17 cellular contexts compared by ENCODE assay signal in genomic region chr3:168863561-168863960, GRCh38.
A peak's percentile ranks its signal among the peaks of the same experiment; 100 is the strongest.
DNase-seq lines count a peak whose midpoint lies in the region; ATAC-seq, FAIRE-seq and TF ChIP-seq lines count a peak whose summit lies in the region.
"Had no signal": no experiment of that assay in that cellular context is flagged by ENCODE, and none has a peak within 500 bp of the region (broad histone marks: within the 10 kb centered on the region; RNA-seq: fewer than 3 reads in every experiment).

No MANE protein-coding gene starts in this region.

- H3K27me3 ChIP-seq in astrocyte (ENCODE audit: insufficient read depth, low read length) (no peaks in the 10 kb centered on the region), kidney epithelial cell (ENCODE audit: control insufficient read depth, insufficient read depth, low read length) (no peaks in the 10 kb centered on the region)
- H3K27me3 ChIP-seq: BLaER1 had no signal

- no peaks in the 10 kb centered on the region for H3K79me2 ChIP-seq in astrocyte (ENCODE audit: insufficient read depth, low read length)

- no peaks in the 10 kb centered on the region for H3K9me3 ChIP-seq in astrocyte (ENCODE audit: insufficient read depth, low read depth, low read length)
- H3K9me3 ChIP-seq: BLaER1, Caco-2 had no signal

- DNase-seq in ACHN: peak; percentile 68
- peak; percentile 22 for DNase-seq in astrocyte (ENCODE audit: low read depth)
- peak; percentile 80 for DNase-seq in kidney epithelial cell (ENCODE audit: low read depth)
- DNase-seq in DMS79 (lab: John Stamatoyannopoulos, UW): no peak
- no peak for DNase-seq in Right ventricle myocardium superior
- no peak for DNase-seq in activated CD4-positive, alpha-beta memory T cell treated with anti-CD3 and anti-CD28 coated beads, Interleukin-2, amount 10 ng/mL, durations not matched to agents 7 days and 5 days
- no peak for DNase-seq in cerebellum (ENCODE audit: low spot score)
- DNase-seq: AML-193; Caco-2; CD8-positive, alpha-beta memory T cell; DMS53; HCEC 1CT; HFFc6 had no signal

- no peak for ATAC-seq in Right ventricle myocardium superior (ENCODE audit: poor library complexity)

- no peak overlapping the region for H3K27ac ChIP-seq in astrocyte (ENCODE audit: low read depth, low read length)
- H3K27ac ChIP-seq: 22Rv1, BLaER1, HL-60 had no signal

- H3K4me1 ChIP-seq in astrocyte (ENCODE audit: insufficient read depth, low read length): no peaks in the 10 kb centered on the region

- no peaks in the 10 kb centered on the region for H4K20me1 ChIP-seq in astrocyte (ENCODE audit: insufficient read depth, low read length)
- H4K20me1 ChIP-seq: BLaER1 had no signal

- H2AFZ ChIP-seq in astrocyte (ENCODE audit: low read depth, low read length): no peak overlapping the region

- POLR2A ChIA-PET in activated CD4-positive, alpha-beta memory T cell treated with anti-CD3 and anti-CD28 coated beads, Interleukin-2, amount 10 ng/mL, durations not matched to agents 7 days and 5 days (lab: Charles Lee): no interaction called here

- H3K36me3 Mint-ChIP-seq in astrocyte (ENCODE audit: low read depth, unreplicated experiment): no peaks in the 10 kb centered on the region
- H3K36me3 Mint-ChIP-seq in nephron (ENCODE audit: low read depth): no peaks in the 10 kb centered on the region
- H3K36me3 Mint-ChIP-seq in activated CD4-positive, alpha-beta memory T cell treated with anti-CD3 and anti-CD28 coated beads, Interleukin-2, amount 10 ng/mL, durations not matched to agents 7 days and 5 days (ENCODE audit: low read depth): no peaks in the 10 kb centered on the region
- H3K36me3 Mint-ChIP-seq: CD8-positive, alpha-beta memory T cell had no signal

- intact Hi-C loops in Right ventricle myocardium superior (cut with DNase I): no loop called here

- TF ChIP-seq CTCF in astrocyte (IDR thresholded peaks at IDR 0.05; ENCODE audit: insufficient read depth, low read depth, low read length) (no peak), kidney epithelial cell (IDR thresholded peaks at IDR 0.05; ENCODE audit: insufficient read depth, low read length, poor library complexity, severe bottlenecking) (no peak), nephron (IDR thresholded peaks at IDR 0.05; ENCODE audit: unreplicated experiment in 3 of 3) (no peak)

- no peak for FAIRE-seq in astrocyte (lab: Jason Lieb, UNC)

- no peak overlapping the region for H3K4me3 ChIP-seq in astrocyte (ENCODE audit: insufficient read depth, low read depth, low read length)
- H3K4me3 ChIP-seq in kidney epithelial cell (ENCODE audit: low read depth, low read length): no peak overlapping the region
- H3K4me3 ChIP-seq: BLaER1 had no signal

- no peak overlapping the region for H3K4me2 ChIP-seq in astrocyte (ENCODE audit: low read length)

- no peaks in the 10 kb centered on the region for H3K4me1 Mint-ChIP-seq in astrocyte (ENCODE audit: low read depth, unreplicated experiment)
- peaks cover 35% of the 10 kb centered on the region for H3K4me1 Mint-ChIP-seq in nephron
- H3K4me1 Mint-ChIP-seq in activated CD4-positive, alpha-beta memory T cell treated with anti-CD3 and anti-CD28 coated beads, Interleukin-2, amount 10 ng/mL, durations not matched to agents 7 days and 5 days: no peaks in the 10 kb centered on the region
- H3K4me1 Mint-ChIP-seq: CD8-positive, alpha-beta memory T cell had no signal

- CTCF ChIA-PET in activated CD4-positive, alpha-beta memory T cell treated with anti-CD3 and anti-CD28 coated beads, Interleukin-2, amount 10 ng/mL, durations not matched to agents 7 days and 5 days (lab: Charles Lee): no interaction called here

- no peak overlapping the region for H3K9ac ChIP-seq in astrocyte (ENCODE audit: low read length)
- H3K9ac ChIP-seq: BLaER1 had no signal

- in situ Hi-C loops in ACHN (cut with HindIII; ENCODE audit: low pct_ligation_motif_present, low pct_unique_long_range_greater_than_20kb, low sequenced_read_pairs): no loop called here

- no peaks in the 10 kb centered on the region for H3K27me3 Mint-ChIP-seq in astrocyte (ENCODE audit: low read depth, unreplicated experiment)
- H3K27me3 Mint-ChIP-seq in nephron (ENCODE audit: low read depth): peaks cover 3% of the 10 kb centered on the region
- no peaks in the 10 kb centered on the region for H3K27me3 Mint-ChIP-seq in activated CD4-positive, alpha-beta memory T cell treated with anti-CD3 and anti-CD28 coated beads, Interleukin-2, amount 10 ng/mL, durations not matched to agents 7 days and 5 days
- H3K27me3 Mint-ChIP-seq: CD8-positive, alpha-beta memory T cell had no signal

- H3K4me3 Mint-ChIP-seq in astrocyte (ENCODE audit: unreplicated experiment): no peak overlapping the region
- H3K4me3 Mint-ChIP-seq in nephron: no peak overlapping the region
- no peak overlapping the region for H3K4me3 Mint-ChIP-seq in activated CD4-positive, alpha-beta memory T cell treated with anti-CD3 and anti-CD28 coated beads, Interleukin-2, amount 10 ng/mL, durations not matched to agents 7 days and 5 days
- H3K4me3 Mint-ChIP-seq: CD8-positive, alpha-beta memory T cell; HFFc6 had no signal

- no peak overlapping the region for H3K27ac Mint-ChIP-seq in astrocyte (ENCODE audit: unreplicated experiment)
- H3K27ac Mint-ChIP-seq in nephron: peak overlapping the region; percentile 86 to 96 (median 92)
- no peak overlapping the region for H3K27ac Mint-ChIP-seq in activated CD4-positive, alpha-beta memory T cell treated with anti-CD3 and anti-CD28 coated beads, Interleukin-2, amount 10 ng/mL, durations not matched to agents 7 days and 5 days
- H3K27ac Mint-ChIP-seq: CD8-positive, alpha-beta memory T cell; HFFc6 had no signal

- H3K36me3 ChIP-seq in astrocyte (ENCODE audit: insufficient read depth, low read length) (no peaks in the 10 kb centered on the region), kidney epithelial cell (ENCODE audit: control insufficient read depth, insufficient read depth, low read length) (no peaks in the 10 kb centered on the region)
- H3K36me3 ChIP-seq: BLaER1 had no signal

- H3K9me3 Mint-ChIP-seq in astrocyte (ENCODE audit: unreplicated experiment) (no peaks in the 10 kb centered on the region), nephron (no peaks in the 10 kb centered on the region)
- no peaks in the 10 kb centered on the region for H3K9me3 Mint-ChIP-seq in activated CD4-positive, alpha-beta memory T cell treated with anti-CD3 and anti-CD28 coated beads, Interleukin-2, amount 10 ng/mL, durations not matched to agents 7 days and 5 days
- H3K9me3 Mint-ChIP-seq: HFFc6 had no signal

Comparison
In these comparisons a context has a peak if more than half of its experiments do, and no peak if none do; other contexts are left out.
1. DNase-seq: peak in ACHN (single experiment), astrocyte (single experiment) and kidney epithelial cell (single experiment); none in DMS79 (single experiment), Right ventricle myocardium superior (single experiment), activated CD4-positive, alpha-beta memory T cell treated with anti-CD3 and anti-CD28 coated beads, Interleukin-2, amount 10 ng/mL, durations not matched to agents 7 days and 5 days (single experiment) and cerebellum (single experiment).
2. H3K27ac Mint-ChIP-seq: peak in nephron (3 of 3); none in astrocyte (single experiment) and activated CD4-positive, alpha-beta memory T cell treated with anti-CD3 and anti-CD28 coated beads, Interleukin-2, amount 10 ng/mL, durations not matched to agents 7 days and 5 days (single experiment).